In genomic region chr1:111359376-111359775, GRCh38 we compare ENCODE assay signal across 19 cellular contexts.
"Had no signal": no experiment of that assay in that cellular context is flagged by ENCODE, and none has a peak within 500 bp of the region (broad histone marks: within the 10 kb centered on the region; RNA-seq: fewer than 3 reads in every experiment).

No MANE protein-coding gene starts in this region.

- H3K4me1 ChIP-seq: esophagus muscularis mucosa, gastroesophageal sphincter, spleen, tibial artery had no signal

- H3K27ac ChIP-seq: coronary artery, epithelial cell of prostate, esophagus muscularis mucosa, gastroesophageal sphincter, neutrophil, spleen, tibial artery had no signal

- H3K27ac Mint-ChIP-seq: naive thymus-derived CD4-positive, alpha-beta T cell; nephron progenitor cell; stimulated activated memory B cell treated with anti-CD40 and anti-IgM and Interleukin-4, amounts not matched to agents 10 μg/mL and 1 μg/mL and 100 μg/mL, for 72 hours; stimulated activated naive CD8-positive, alpha-beta T cell treated with anti-CD3 and anti-CD28 coated beads, Interleukin-15, Interleukin-2, amounts not matched to agents 100 ng/mL and 50 ng/mL, for 24 hours had no signal

- H3K27me3 ChIP-seq: esophagus muscularis mucosa, gastroesophageal sphincter, tibial artery had no signal

- H3K36me3 Mint-ChIP-seq: stimulated activated memory B cell treated with anti-CD40 and anti-IgM and Interleukin-4, amounts not matched to agents 10 μg/mL and 1 μg/mL and 100 μg/mL, for 72 hours had no signal

- FAIRE-seq: islet of Langerhans had no signal

- H3K9me3 ChIP-seq: esophagus muscularis mucosa, gastroesophageal sphincter, neutrophil, spleen, tibial artery had no signal

- H3K4me1 Mint-ChIP-seq: stimulated activated memory B cell treated with anti-CD40 and anti-IgM and Interleukin-4, amounts not matched to agents 10 μg/mL and 1 μg/mL and 100 μg/mL, for 72 hours had no signal

- H3K4me3 Mint-ChIP-seq: naive thymus-derived CD4-positive, alpha-beta T cell; nephron progenitor cell; stimulated activated memory B cell treated with anti-CD40 and anti-IgM and Interleukin-4, amounts not matched to agents 10 μg/mL and 1 μg/mL and 100 μg/mL, for 72 hours; stimulated activated naive CD8-positive, alpha-beta T cell treated with anti-CD3 and anti-CD28 coated beads, Interleukin-15, Interleukin-2, amounts not matched to agents 100 ng/mL and 50 ng/mL, for 24 hours had no signal

- H3K4me3 ChIP-seq: coronary artery, esophagus muscularis mucosa, gastroesophageal sphincter, spleen, tibial artery had no signal

- DNase-seq: effector CD4-positive, alpha-beta T cell; hippocampal formation; kidney glomerular epithelial cell; naive thymus-derived CD4-positive, alpha-beta T cell; nephron progenitor cell; spleen; stimulated activated CD4-positive, alpha-beta T cell treated with anti-CD3 and anti-CD28 coated beads, Interleukin-15, amount 100 ng/mL, for 24 hours; stimulated activated CD4-positive, alpha-beta T cell treated with anti-CD3 and anti-CD28 coated beads, Interleukin-1b, Interleukin-23, amount 100 ng/mL, for 48 hours; stimulated activated CD4-positive, alpha-beta T cell treated with anti-CD3 and anti-CD28 coated beads, Interleukin-4, amount 100 ng/mL, for 24 hours; tibial artery had no signal

- H3K27me3 Mint-ChIP-seq: stimulated activated memory B cell treated with anti-CD40 and anti-IgM and Interleukin-4, amounts not matched to agents 10 μg/mL and 1 μg/mL and 100 μg/mL, for 72 hours had no signal

- ATAC-seq: gastroesophageal sphincter; naive thymus-derived CD4-positive, alpha-beta T cell; sciatic nerve; stimulated activated memory B cell treated with anti-CD40 and anti-IgM and Interleukin-4, amounts not matched to agents 10 μg/mL and 1 μg/mL and 100 μg/mL, for 72 hours had no signal

- H3K9me3 Mint-ChIP-seq: nephron progenitor cell; stimulated activated memory B cell treated with anti-CD40 and anti-IgM and Interleukin-4, amounts not matched to agents 10 μg/mL and 1 μg/mL and 100 μg/mL, for 72 hours had no signal

- H3K36me3 ChIP-seq: esophagus muscularis mucosa, gastroesophageal sphincter, neutrophil, spleen, tibial artery had no signal
